In the genomic region with DNA sequence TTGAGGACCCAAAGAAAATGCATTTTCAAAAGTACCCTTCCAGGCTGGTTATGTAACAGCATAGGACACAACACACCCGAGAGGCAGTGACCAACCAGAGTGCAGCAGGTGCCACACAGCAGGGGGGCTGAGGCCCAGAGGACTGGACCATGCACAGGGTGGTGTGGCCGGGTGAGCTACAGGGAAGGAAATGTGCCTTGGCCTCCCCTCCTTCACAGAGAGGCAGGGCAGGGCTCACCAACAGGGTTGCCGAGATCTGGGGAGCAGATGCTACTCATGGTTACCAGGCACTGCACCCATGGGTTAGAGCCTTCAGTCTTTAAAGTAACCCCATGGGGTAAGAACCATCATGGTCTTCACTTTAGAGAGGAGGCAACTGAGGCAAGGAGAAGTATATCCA, we compare ENCODE assay signal across 23 cellular contexts. TPM values are rescaled to one million over a fixed set of nuclear protein-coding genes. Genes with fewer than 3 reads are reported as not detected.
DNase-seq lines count a peak whose midpoint lies in the region; ATAC-seq, FAIRE-seq and TF ChIP-seq lines count a peak whose summit lies in the region.
"Had no signal": no experiment of that assay in that cellular context is flagged by ENCODE, and none has a peak within 500 bp of the region (broad histone marks: within the 10 kb centered on the region; RNA-seq: fewer than 3 reads in every experiment).

No MANE protein-coding gene starts in this region.

- H3K79me2 ChIP-seq in Karpas-422 (ENCODE audit: low read length) (peaks cover 100% of the 10 kb centered on the region), K562 (ENCODE audit: control insufficient read depth, insufficient read depth, low read length) (no peaks in the 10 kb centered on the region)

- TF ChIP-seq RAD21 in K562 (CRISPR knock-in tag; conservative IDR thresholded peaks at IDR 0.05 in 1 of 2, IDR thresholded peaks at IDR 0.05 in 1 of 2) = no peak

- H3K4me3 Mint-ChIP-seq in endodermal cell = no peak overlapping the region
- H3K4me3 Mint-ChIP-seq: B cell; CD8-positive, alpha-beta T cell; GM23338; H9; HFFc6 had no signal

- intact Hi-C loops in K562 (cut with micrococcal nuclease) = no loop called here

- FAIRE-seq in K562 (lab: Jason Lieb, UNC) (no peak), urothelium cell line (lab: Jason Lieb, UNC) (peak; percentile 13)
- FAIRE-seq: G401.6, GM12892 had no signal

- no TSS peak for BruUV-seq in K562 (replicated peaks; lab: Mats Ljungman, UMichigan)

- TF ChIP-seq POLR2A in K562 (conservative IDR thresholded peaks at IDR 0.05) = no peak

- H3K4me2 ChIP-seq in Karpas-422 (ENCODE audit: low read depth, low read length, poor library complexity, severe bottlenecking) = no peak overlapping the region
- no peak overlapping the region for H3K4me2 ChIP-seq in K562 (ENCODE audit: insufficient read depth, low read length)
- H3K4me2 ChIP-seq: BLaER1, GM23338 had no signal

- CTCF ChIA-PET in K562 (lab: Yijun Ruan, JAX; ENCODE audit: low intra/inter-chr PET ratio) = interaction anchor here (0.6 kb wide), 1 partner anchor 241 kb away, joined by 3 read pairs; no protein-coding TSS in a partner anchor

- H3K9ac ChIP-seq in Karpas-422 (ENCODE audit: low read length) = no peak overlapping the region
- no peak overlapping the region for H3K9ac ChIP-seq in K562 (ENCODE audit: insufficient read depth in 1 of 2, low read depth in 2 of 2, low read length in 2 of 2)
- H3K9ac ChIP-seq in endodermal cell (ENCODE audit: extremely low read depth, low read length, poor library complexity, severe bottlenecking) = no peak overlapping the region
- H3K9ac ChIP-seq: BLaER1 had no signal

- no peaks in the 10 kb centered on the region for H3K9me3 Mint-ChIP-seq in endodermal cell
- H3K9me3 Mint-ChIP-seq: CD4-positive, CD25-positive, alpha-beta regulatory T cell; CD8-positive, alpha-beta T cell; GM23338; H9; HFFc6 had no signal

- H3K27me3 ChIP-seq in Karpas-422 (ENCODE audit: low read length) (no peaks in the 10 kb centered on the region), K562 (ENCODE audit: control insufficient read depth in 2 of 2, insufficient read depth in 2 of 2, low read length in 2 of 2) (peaks cover 5 to 43% of the 10 kb centered on the region in 2 experiments; a peak in 4 of 5 replicates), endodermal cell (ENCODE audit: control insufficient read depth, insufficient read depth, low read length, poor library complexity, severe bottlenecking) (no peaks in the 10 kb centered on the region)
- H3K27me3 ChIP-seq: BLaER1 had no signal

- no peak for TF ChIP-seq EP300 in K562 (IDR thresholded peaks at IDR 0.05; ENCODE audit: low read length)

- H3K27ac ChIP-seq in Karpas-422 (ENCODE audit: low read length) (peak overlapping the region; percentile 27; the same call in 1 of the 2 replicates), K562 (ENCODE audit: extremely low read depth, low read depth, low read length) (no peak overlapping the region), endodermal cell (ENCODE audit: low read depth, low read length) (no peak overlapping the region)
- H3K27ac ChIP-seq: BLaER1, C4-2B had no signal

- 0% methylated on average over 3 of the region's 3 CpGs for WGBS in K562 (ENCODE audit: insufficient coverage, low coverage, missing lambda C conversion rate)
- WGBS in endodermal cell (ENCODE audit: insufficient coverage in 1 of 2, insufficient read length in 1 of 2), 2 experiments = 91 to 96% methylated on average over 2 to 3 of the region's 3 CpGs

- no peaks in the 10 kb centered on the region for H3K27me3 Mint-ChIP-seq in endodermal cell (ENCODE audit: insufficient read depth)

- peaks cover 82% of the 10 kb centered on the region for H3K36me3 ChIP-seq in Karpas-422 (ENCODE audit: insufficient read depth, low read length)
- H3K36me3 ChIP-seq in K562 (ENCODE audit: control insufficient read depth, insufficient read depth, low read length) = no peaks in the 10 kb centered on the region
- H3K36me3 ChIP-seq in endodermal cell (ENCODE audit: control insufficient read depth, insufficient read depth, low read length) = peaks cover 100% of the 10 kb centered on the region

- DNase-seq in Karpas-422 (peak; percentile 53), K562 (ENCODE audit: extremely low read depth in 1 of 4, low spot score in 3 of 4) (no peak), endodermal cell (peak; percentile 39), urothelium cell line (ENCODE audit: low spot score) (no peak), OCI-M2 (lab: John Stamatoyannopoulos, UW; ENCODE audit: unreplicated experiment) (no peak), AML-193 (lab: John Stamatoyannopoulos, UW) (no peak)
- no peak for DNase-seq in stimulated activated CD4-positive, alpha-beta T cell treated with anti-CD3 and anti-CD28 coated beads, Interleukin-15, amount 100 ng/mL, for 24 hours
- DNase-seq: Caco-2; CD4-positive, CD25-positive, alpha-beta regulatory T cell; CD8-positive, alpha-beta T cell; DMS153; DND-41; H9; HFFc6 had no signal

- no peak overlapping the region for H3K27ac Mint-ChIP-seq in endodermal cell
- H3K27ac Mint-ChIP-seq: B cell; CD4-positive, CD25-positive, alpha-beta regulatory T cell; CD8-positive, alpha-beta T cell; GM23338; HFFc6 had no signal

- in situ Hi-C loops in K562 (cut with MboI) = no loop called here

- no peaks in the 10 kb centered on the region for H3K9me1 ChIP-seq in K562 (ENCODE audit: control insufficient read depth, insufficient read depth, low read length)

- peaks cover 100% of the 10 kb centered on the region for H3K4me1 ChIP-seq in Karpas-422 (ENCODE audit: low read length)
- H3K4me1 ChIP-seq in K562 (replicated peaks in 1 of 2; ENCODE audit: control insufficient read depth in 2 of 2, insufficient read depth in 2 of 2, low read length in 2 of 2) = no peaks in the 10 kb centered on the region
- H3K4me1 ChIP-seq in endodermal cell (ENCODE audit: control insufficient read depth, insufficient read depth, low read length) = peaks cover 9% of the 10 kb centered on the region
- H3K4me1 ChIP-seq: BLaER1 had no signal

- POLR2A ChIA-PET in K562 (lab: Yijun Ruan, JAX) = no interaction called here

- no peaks in the 10 kb centered on the region for H3K9me2 ChIP-seq in Karpas-422 (replicated peaks; ENCODE audit: insufficient read depth, low read length)

- TF ChIP-seq CTCF in K562 (IDR thresholded peaks at IDR 0.05 in 2 of 3, conservative IDR thresholded peaks at IDR 0.05 in 1 of 3; ENCODE audit: insufficient read depth in 2 of 3, low read depth in 1 of 3, low read length in 3 of 3) (no peak), endodermal cell (conservative IDR thresholded peaks at IDR 0.05) (no peak)

- no peak overlapping the region for H2AFZ ChIP-seq in Karpas-422 (ENCODE audit: low read length)
- H2AFZ ChIP-seq in K562 (ENCODE audit: low read depth, low read length) = no peak overlapping the region
- H2AFZ ChIP-seq: GM23338 had no signal

- H3K9me3 ChIP-seq in Karpas-422 (ENCODE audit: low read length) = no peaks in the 10 kb centered on the region
- no peaks in the 10 kb centered on the region for H3K9me3 ChIP-seq in K562 (replicated peaks; ENCODE audit: control insufficient read depth, insufficient read depth, low read depth, low read length)
- no peaks in the 10 kb centered on the region for H3K9me3 ChIP-seq in endodermal cell (ENCODE audit: control insufficient read depth, low read length)
- H3K9me3 ChIP-seq: BLaER1, Caco-2 had no signal

- peaks cover 55% of the 10 kb centered on the region for H3K4me1 Mint-ChIP-seq in endodermal cell
- H3K4me1 Mint-ChIP-seq: B cell; CD4-positive, CD25-positive, alpha-beta regulatory T cell; GM23338 had no signal

- H4K20me1 ChIP-seq in Karpas-422 (ENCODE audit: insufficient read depth, low read depth, low read length) (peaks cover 79% of the 10 kb centered on the region), K562 (replicated peaks; ENCODE audit: control insufficient read depth, insufficient read depth, low read length) (0 out of 2 replicates have a peak, but pooled peaks cover 3% of the 10 kb centered on the region)
- H4K20me1 ChIP-seq: BLaER1 had no signal

- H3K4me3 ChIP-seq in Karpas-422 (ENCODE audit: low read length) (no peak overlapping the region), K562 (no peak overlapping the region), endodermal cell (ENCODE audit: low read length) (no peak overlapping the region)
- H3K4me3 ChIP-seq: BLaER1, GM23338 had no signal

- H3K36me3 Mint-ChIP-seq in endodermal cell (ENCODE audit: low read depth) = peaks cover 59% of the 10 kb centered on the region
- H3K36me3 Mint-ChIP-seq: CD4-positive, CD25-positive, alpha-beta regulatory T cell; CD8-positive, alpha-beta T cell had no signal

- ATAC-seq in K562 = peak; percentile 29; the same call in 1 of the 3 replicates
- ATAC-seq: CD8-positive, alpha-beta T cell; GM23338 had no signal

TF ChIP-seq in K562, 482 proteins besides CTCF, POLR2A, EP300 and RAD21 (continues in another document):
- TF ChIP-seq TEAD4 (IDR thresholded peaks at IDR 0.05; ENCODE audit: low read length) (no peak), TEAD4 (CRISPR knock-in tag; IDR thresholded peaks at IDR 0.05; ENCODE audit: borderline replicate concordance) (no peak), BRD4 (IDR thresholded peaks at IDR 0.05) (no peak), XRCC4 (IDR thresholded peaks at IDR 0.05; ENCODE audit: extremely low read depth, insufficient read depth, insufficient read length) (no peak)

RNA-seq across cellular contexts. Expression of gene KCNK12, which starts 9.4 kb away (rescaled TPM):
- total RNA-seq in Karpas-422 (2014; rRNA removed; shearing (Covaris generic); ENCODE audit: low replicate concordance) = 64.5 and 107 TPM in 2 replicates
- not detected in 2 replicates for total RNA-seq in K562 (2011; cell fraction: chromatin; rRNA removed; ENCODE audit: low replicate concordance)
- under 0.01 TPM in 1 of 2 replicates, not detected in the other for total RNA-seq in K562 (2011; cell fraction: nucleolus; rRNA removed)
- total RNA-seq in K562 (2011; cell fraction: nucleoplasm; rRNA removed) = 0.15 TPM in 1 of 2 replicates, not detected in the other
- total RNA-seq in K562 (2014; rRNA removed) (not detected in 2 replicates), K562 (2014; rRNA removed; fragmentation: Illumina TruSeq; extraction: Trizol) (not detected in 2 replicates), K562 (2015; rRNA removed; fragmentation: Illumina TruSeq; extraction: Trizol) (not detected in 2 replicates), K562 (2021) (not detected in 2 replicates), endodermal cell (10 to 100 TPM; 52.3 to 79.0 TPM)
- polyA plus RNA-seq in K562 (2011; rRNA removed) (not detected in 2 replicates), K562 (2014; fragmentation: Illumina TruSeq; extraction: Trizol) (not detected in 2 replicates), K562 (2014; fragmentation: Nextera tagmentation; extraction: Ambion mirVana) (under 1 TPM in 1 of 2 experiments, not detected in 1; 0.04 TPM), K562 (2014; rRNA removed) (not detected in 2 replicates)
- not detected in 2 replicates for polyA plus RNA-seq in K562 (2011; cell fraction: cytosol; rRNA removed)
- polyA plus RNA-seq in K562 (2011; cell fraction: nucleus; rRNA removed) = not detected in 2 replicates
- 0.13 and 0.22 TPM in 2 replicates for polyA plus RNA-seq in K562 (2012)
- not detected in 2 replicates for polyA minus RNA-seq in K562 (2011; rRNA and poly(A)+ RNA removed)
- polyA minus RNA-seq in K562 (2011; cell fraction: cytosol; rRNA and poly(A)+ RNA removed) = not detected in 2 replicates
- polyA minus RNA-seq in K562 (2011; cell fraction: nucleus; rRNA and poly(A)+ RNA removed) = under 0.01 and 0.11 TPM in 2 replicates
- 16.1 TPM for polyA plus RNA-seq in endodermal cell (2013, experiment 1 of 2)
- 16.9 TPM for polyA plus RNA-seq in endodermal cell (2013, experiment 2 of 2)
- total RNA-seq: A172, A673, Caco-2, H4 had no signal

Comparison
In these comparisons a context has a peak if more than half of its experiments do, and no peak if none do; other contexts are left out.
1. DNase-seq: peak in Karpas-422 (single experiment) and endodermal cell (single experiment); none in K562 (0 of 4), urothelium cell line (single experiment), OCI-M2 (single experiment), stimulated activated CD4-positive, alpha-beta T cell treated with anti-CD3 and anti-CD28 coated beads, Interleukin-15, amount 100 ng/mL, for 24 hours (single experiment) and AML-193 (0 of 2).
2. RNA of gene KCNK12, which starts 9.4 kb away (total RNA-seq): 52.3 to 79.0 TPM in endodermal cell and 64.5 to 107 TPM in Karpas-422; under 0.01 to 0.15 TPM in K562; every median in the first group is over 10 times any median in the second.